In the genomic region with DNA sequence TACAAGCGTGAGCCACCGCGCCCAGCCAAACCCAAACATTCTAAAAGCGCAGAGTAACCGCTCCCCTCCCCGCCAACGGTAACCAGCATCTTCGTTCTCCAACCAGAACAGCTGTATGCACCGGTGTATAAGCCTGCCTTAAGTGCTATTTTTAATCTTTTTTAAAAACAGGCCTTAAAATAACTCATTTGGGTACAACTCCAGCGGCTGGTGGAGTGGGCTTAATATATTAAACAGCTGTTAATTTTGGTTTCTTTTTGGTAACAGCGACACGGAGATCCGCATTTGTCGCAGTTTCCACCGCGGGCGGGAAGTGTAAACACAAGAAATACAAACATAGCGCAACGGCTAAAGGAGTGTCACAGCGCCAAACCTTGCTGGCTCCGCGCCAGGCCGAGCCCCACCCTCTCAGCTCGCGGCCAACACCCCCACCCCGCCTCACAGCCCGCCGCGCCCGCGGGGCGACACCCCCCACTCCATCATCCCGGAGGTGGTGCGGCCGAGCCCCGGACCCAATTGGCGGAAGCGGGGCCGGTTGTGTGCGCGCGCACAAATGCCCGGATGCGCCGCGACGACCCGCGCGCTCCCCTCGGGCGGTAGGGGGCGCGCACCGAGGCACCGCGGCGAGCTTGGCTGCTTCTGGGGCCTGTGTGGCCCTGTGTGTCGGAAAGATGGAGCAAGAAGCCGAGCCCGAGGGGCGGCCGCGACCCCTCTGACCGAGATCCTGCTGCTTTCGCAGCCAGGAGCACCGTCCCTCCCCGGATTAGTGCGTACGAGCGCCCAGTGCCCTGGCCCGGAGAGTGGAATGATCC, we compare ENCODE assay signal across 1 cellular context.
TF ChIP-seq lines count a peak whose summit lies in the region.

MDM2 (plus strand) TSS at position 602 of the 812 bp plus-strand sequence. CDS start 301 bp downstream, outside the sequence.

TF ChIP-seq in K562, 482 proteins besides CTCF, POLR2A, EP300 and RAD21 (continued from another document and continues in another):
- TF ChIP-seq ZNF511 (CRISPR knock-in tag; IDR thresholded peaks at IDR 0.05) (peak; percentile 77), SPI1 (IDR thresholded peaks at IDR 0.05; ENCODE audit: borderline replicate concordance, low read depth, low read length) (no peak), ZBED1 (IDR thresholded peaks at IDR 0.05) (peak; percentile 66; the same call in 1 of the 2 replicates), POLR2B (IDR thresholded peaks at IDR 0.05; ENCODE audit: low read depth, partially characterized antibody) (peak; percentile 77), C11orf30 (IDR thresholded peaks at IDR 0.05; ENCODE audit: low read depth) (no peak), ZNF431 (CRISPR knock-in tag; IDR thresholded peaks at IDR 0.05) (no peak; the same call in 1 of the 2 replicates), ZBTB5 (IDR thresholded peaks at IDR 0.05) (peak; percentile 49), FOXM1 (IDR thresholded peaks at IDR 0.05; ENCODE audit: low read depth) (peak; percentile 88), FOXM1 (CRISPR knock-in tag; IDR thresholded peaks at IDR 0.05; ENCODE audit: low read depth) (no peak; the same call in 1 of the 2 replicates), CBFA2T2 (conservative IDR thresholded peaks at IDR 0.05) (no peak), ZKSCAN8 (CRISPR knock-in tag; IDR thresholded peaks at IDR 0.05) (no peak), HCFC1 (IDR thresholded peaks at IDR 0.05; ENCODE audit: low read depth, low read length) (peak; percentile 70), USF2 (CRISPR knock-in tag; IDR thresholded peaks at IDR 0.05) (no peak), HEY1 (CRISPR knock-in tag; IDR thresholded peaks at IDR 0.05; ENCODE audit: borderline replicate concordance) (no peak), MNT (conservative IDR thresholded peaks at IDR 0.05) (peak; percentile 55 to 80), MIER1 (IDR thresholded peaks at IDR 0.05; ENCODE audit: low read depth) (no peak), SMAD3 (CRISPR knock-in tag; conservative IDR thresholded peaks at IDR 0.05) (no peak), MED1 (CRISPR knock-in tag; IDR thresholded peaks at IDR 0.05; ENCODE audit: borderline replicate concordance) (no peak), ELF1 (tag; IDR thresholded peaks at IDR 0.05) (peak; percentile 61; the same call in 1 of the 2 replicates), ETV6 (IDR thresholded peaks at IDR 0.05; ENCODE audit: borderline replicate concordance in 1 of 2, low read depth in 2 of 2, low read length in 1 of 2) (no peak), ETV6 (CRISPR knock-in tag; IDR thresholded peaks at IDR 0.05; ENCODE audit: borderline replicate concordance) (no peak), SMARCA4 (IDR thresholded peaks at IDR 0.05) (no peak; the same call in 1 of the 2 replicates), ATF3 (IDR thresholded peaks at IDR 0.05) (no peak; the same call in 1 of the 2 replicates), ATF3 (CRISPR knock-in tag; conservative IDR thresholded peaks at IDR 0.05) (no peak), ZNF41 (CRISPR knock-in tag; conservative IDR thresholded peaks at IDR 0.05) (0 out of 2 replicates have a peak, but pooled peaks have one; percentile 20), CHAMP1 (IDR thresholded peaks at IDR 0.05) (no peak), ZNF354B (CRISPR knock-in tag; IDR thresholded peaks at IDR 0.05) (no peak), SRF (CRISPR knock-in tag; IDR thresholded peaks at IDR 0.05) (peak in 1 of 2 experiments; percentile 27; a peak in 1 of 4 replicates), RAD51 (IDR thresholded peaks at IDR 0.05; ENCODE audit: borderline replicate concordance, low read depth) (no peak), PYGO2 (tag; IDR thresholded peaks at IDR 0.05) (no peak), CBFA2T3 (IDR thresholded peaks at IDR 0.05) (no peak), ZNF445 (CRISPR knock-in tag; IDR thresholded peaks at IDR 0.05; ENCODE audit: low read depth) (no peak), DDX20 (tag; IDR thresholded peaks at IDR 0.05; ENCODE audit: low read depth) (no peak), WHSC1 (IDR thresholded peaks at IDR 0.05; ENCODE audit: low read length) (no peak), FOSL1 (tag; conservative IDR thresholded peaks at IDR 0.05) (no peak), ZNF197 (CRISPR knock-in tag; IDR thresholded peaks at IDR 0.05; ENCODE audit: low read depth) (no peak), NRF1 (conservative IDR thresholded peaks at IDR 0.05 in 1 of 2, IDR thresholded peaks at IDR 0.05 in 1 of 2) (peak; percentile 88 to 90)
- TF ChIP-seq, protein P1, sequence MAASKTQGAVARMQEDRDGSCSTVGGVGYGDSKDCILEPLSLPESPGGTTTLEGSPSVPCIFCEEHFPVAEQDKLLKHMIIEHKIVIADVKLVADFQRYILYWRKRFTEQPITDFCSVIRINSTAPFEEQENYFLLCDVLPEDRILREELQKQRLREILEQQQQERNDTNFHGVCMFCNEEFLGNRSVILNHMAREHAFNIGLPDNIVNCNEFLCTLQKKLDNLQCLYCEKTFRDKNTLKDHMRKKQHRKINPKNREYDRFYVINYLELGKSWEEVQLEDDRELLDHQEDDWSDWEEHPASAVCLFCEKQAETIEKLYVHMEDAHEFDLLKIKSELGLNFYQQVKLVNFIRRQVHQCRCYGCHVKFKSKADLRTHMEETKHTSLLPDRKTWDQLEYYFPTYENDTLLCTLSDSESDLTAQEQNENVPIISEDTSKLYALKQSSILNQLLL (CRISPR knock-in tag; IDR thresholded peaks at IDR 0.05; ENCODE audit: borderline replicate concordance), result no peak
- TF ChIP-seq, protein P2, sequence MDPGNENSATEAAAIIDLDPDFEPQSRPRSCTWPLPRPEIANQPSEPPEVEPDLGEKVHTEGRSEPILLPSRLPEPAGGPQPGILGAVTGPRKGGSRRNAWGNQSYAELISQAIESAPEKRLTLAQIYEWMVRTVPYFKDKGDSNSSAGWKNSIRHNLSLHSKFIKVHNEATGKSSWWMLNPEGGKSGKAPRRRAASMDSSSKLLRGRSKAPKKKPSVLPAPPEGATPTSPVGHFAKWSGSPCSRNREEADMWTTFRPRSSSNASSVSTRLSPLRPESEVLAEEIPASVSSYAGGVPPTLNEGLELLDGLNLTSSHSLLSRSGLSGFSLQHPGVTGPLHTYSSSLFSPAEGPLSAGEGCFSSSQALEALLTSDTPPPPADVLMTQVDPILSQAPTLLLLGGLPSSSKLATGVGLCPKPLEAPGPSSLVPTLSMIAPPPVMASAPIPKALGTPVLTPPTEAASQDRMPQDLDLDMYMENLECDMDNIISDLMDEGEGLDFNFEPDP (CRISPR knock-in tag; IDR thresholded peaks at IDR 0.05), result no peak
- TF ChIP-seq, protein P3, sequence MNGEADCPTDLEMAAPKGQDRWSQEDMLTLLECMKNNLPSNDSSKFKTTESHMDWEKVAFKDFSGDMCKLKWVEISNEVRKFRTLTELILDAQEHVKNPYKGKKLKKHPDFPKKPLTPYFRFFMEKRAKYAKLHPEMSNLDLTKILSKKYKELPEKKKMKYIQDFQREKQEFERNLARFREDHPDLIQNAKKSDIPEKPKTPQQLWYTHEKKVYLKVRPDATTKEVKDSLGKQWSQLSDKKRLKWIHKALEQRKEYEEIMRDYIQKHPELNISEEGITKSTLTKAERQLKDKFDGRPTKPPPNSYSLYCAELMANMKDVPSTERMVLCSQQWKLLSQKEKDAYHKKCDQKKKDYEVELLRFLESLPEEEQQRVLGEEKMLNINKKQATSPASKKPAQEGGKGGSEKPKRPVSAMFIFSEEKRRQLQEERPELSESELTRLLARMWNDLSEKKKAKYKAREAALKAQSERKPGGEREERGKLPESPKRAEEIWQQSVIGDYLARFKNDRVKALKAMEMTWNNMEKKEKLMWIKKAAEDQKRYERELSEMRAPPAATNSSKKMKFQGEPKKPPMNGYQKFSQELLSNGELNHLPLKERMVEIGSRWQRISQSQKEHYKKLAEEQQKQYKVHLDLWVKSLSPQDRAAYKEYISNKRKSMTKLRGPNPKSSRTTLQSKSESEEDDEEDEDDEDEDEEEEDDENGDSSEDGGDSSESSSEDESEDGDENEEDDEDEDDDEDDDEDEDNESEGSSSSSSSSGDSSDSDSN (IDR thresholded peaks at IDR 0.05; ENCODE audit: borderline replicate concordance in 1 of 2, low read depth in 2 of 2, low read length in 2 of 2), result peak; percentile 41 to 78; a peak in 3 of 4 replicates
- TF ChIP-seq, protein P4, sequence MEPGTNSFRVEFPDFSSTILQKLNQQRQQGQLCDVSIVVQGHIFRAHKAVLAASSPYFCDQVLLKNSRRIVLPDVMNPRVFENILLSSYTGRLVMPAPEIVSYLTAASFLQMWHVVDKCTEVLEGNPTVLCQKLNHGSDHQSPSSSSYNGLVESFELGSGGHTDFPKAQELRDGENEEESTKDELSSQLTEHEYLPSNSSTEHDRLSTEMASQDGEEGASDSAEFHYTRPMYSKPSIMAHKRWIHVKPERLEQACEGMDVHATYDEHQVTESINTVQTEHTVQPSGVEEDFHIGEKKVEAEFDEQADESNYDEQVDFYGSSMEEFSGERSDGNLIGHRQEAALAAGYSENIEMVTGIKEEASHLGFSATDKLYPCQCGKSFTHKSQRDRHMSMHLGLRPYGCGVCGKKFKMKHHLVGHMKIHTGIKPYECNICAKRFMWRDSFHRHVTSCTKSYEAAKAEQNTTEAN (CRISPR knock-in tag; IDR thresholded peaks at IDR 0.05), result no peak
